Comparison of ENCODE assay signal across 1 cellular context in the genomic region with DNA sequence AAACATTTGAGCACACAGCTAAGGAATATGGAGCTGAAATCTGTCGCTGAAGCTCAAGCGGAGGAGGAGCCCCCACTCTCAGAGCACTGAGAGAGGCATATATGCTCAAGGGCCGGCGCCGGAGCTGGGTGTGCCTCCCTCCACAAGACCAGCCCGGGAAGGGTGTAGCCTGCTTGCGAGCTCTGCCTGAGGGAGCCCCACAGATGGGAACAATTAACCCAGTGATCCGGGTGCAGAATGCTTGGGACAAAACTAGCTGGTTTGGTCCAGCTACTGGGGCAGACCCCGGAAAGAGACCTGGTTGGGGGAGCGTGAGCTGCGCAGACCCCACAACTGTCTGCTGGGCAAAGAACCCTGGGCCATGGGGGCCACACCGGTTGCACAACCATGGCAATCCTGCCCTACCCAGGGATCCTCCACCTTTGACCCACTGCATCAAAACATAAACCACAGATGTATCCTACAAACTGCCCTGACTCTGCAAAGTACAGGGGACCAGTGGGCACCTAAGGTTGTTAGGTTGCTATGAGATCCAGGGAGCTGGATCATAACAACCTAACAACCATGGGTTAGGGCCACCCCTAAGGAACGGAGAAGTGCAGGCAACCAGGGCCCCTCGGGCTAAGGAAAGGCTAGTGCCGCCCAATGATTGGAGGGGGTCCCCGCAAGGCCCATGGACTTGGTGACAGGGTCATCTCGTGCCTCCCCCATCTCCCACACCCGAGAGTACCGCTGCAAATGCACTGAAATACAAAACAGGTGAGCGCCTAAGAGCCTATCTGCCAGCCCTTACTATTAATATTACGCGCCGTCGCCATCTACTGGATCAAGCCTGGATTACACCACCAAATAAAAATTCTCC.
TF ChIP-seq lines count a peak whose summit lies in the region.

No MANE protein-coding gene starts in this region.

TF ChIP-seq in HepG2, 621 proteins besides CTCF, POLR2A, EP300 and RAD21 (continued from another document and continues in another):
- peak; percentile 41; the same call in 1 of the 2 replicates for TF ChIP-seq ZNF574 (CRISPR knock-in tag; IDR thresholded peaks at IDR 0.05)
- no peak for TF ChIP-seq ZNF3 (CRISPR knock-in tag; IDR thresholded peaks at IDR 0.05)
- TF ChIP-seq HDAC1 (CRISPR knock-in tag; IDR thresholded peaks at IDR 0.05) = no peak
- TF ChIP-seq, protein P1, sequence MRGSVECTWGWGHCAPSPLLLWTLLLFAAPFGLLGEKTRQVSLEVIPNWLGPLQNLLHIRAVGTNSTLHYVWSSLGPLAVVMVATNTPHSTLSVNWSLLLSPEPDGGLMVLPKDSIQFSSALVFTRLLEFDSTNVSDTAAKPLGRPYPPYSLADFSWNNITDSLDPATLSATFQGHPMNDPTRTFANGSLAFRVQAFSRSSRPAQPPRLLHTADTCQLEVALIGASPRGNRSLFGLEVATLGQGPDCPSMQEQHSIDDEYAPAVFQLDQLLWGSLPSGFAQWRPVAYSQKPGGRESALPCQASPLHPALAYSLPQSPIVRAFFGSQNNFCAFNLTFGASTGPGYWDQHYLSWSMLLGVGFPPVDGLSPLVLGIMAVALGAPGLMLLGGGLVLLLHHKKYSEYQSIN (CRISPR knock-in tag; IDR thresholded peaks at IDR 0.05; ENCODE audit: borderline replicate concordance) = no peak
- TF ChIP-seq GZF1 (CRISPR knock-in tag; IDR thresholded peaks at IDR 0.05) = peak; percentile 32; the same call in 1 of the 2 replicates
- no peak for TF ChIP-seq KLF6 (CRISPR knock-in tag; IDR thresholded peaks at IDR 0.05)
- TF ChIP-seq ZBTB8A (CRISPR knock-in tag; IDR thresholded peaks at IDR 0.05; ENCODE audit: borderline replicate concordance, low read depth) = no peak
- no peak for TF ChIP-seq HES4 (CRISPR knock-in tag; IDR thresholded peaks at IDR 0.05; ENCODE audit: borderline replicate concordance)
- no peak for TF ChIP-seq PLRG1 (conservative IDR thresholded peaks at IDR 0.05)
- TF ChIP-seq, protein P2, sequence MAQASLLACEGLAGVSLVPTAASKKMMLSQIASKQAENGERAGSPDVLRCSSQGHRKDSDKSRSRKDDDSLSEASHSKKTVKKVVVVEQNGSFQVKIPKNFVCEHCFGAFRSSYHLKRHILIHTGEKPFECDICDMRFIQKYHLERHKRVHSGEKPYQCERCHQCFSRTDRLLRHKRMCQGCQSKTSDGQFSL (CRISPR knock-in tag; IDR thresholded peaks at IDR 0.05) = no peak
- TF ChIP-seq TARDBP (CRISPR knock-in tag; IDR thresholded peaks at IDR 0.05) = no peak
- TF ChIP-seq REPIN1 (CRISPR knock-in tag; IDR thresholded peaks at IDR 0.05; ENCODE audit: borderline replicate concordance, low read depth) = no peak
- TF ChIP-seq ZNF556 (CRISPR knock-in tag; IDR thresholded peaks at IDR 0.05; ENCODE audit: borderline replicate concordance) = no peak
- no peak; the same call in 1 of the 2 replicates for TF ChIP-seq YEATS2 (CRISPR knock-in tag; IDR thresholded peaks at IDR 0.05; ENCODE audit: borderline replicate concordance)
- TF ChIP-seq ZBTB25 (CRISPR knock-in tag; IDR thresholded peaks at IDR 0.05) = no peak; the same call in 1 of the 2 replicates
- TF ChIP-seq CENPT (CRISPR knock-in tag; IDR thresholded peaks at IDR 0.05; ENCODE audit: low read depth) = no peak
- no peak for TF ChIP-seq ZNF256 (CRISPR knock-in tag; conservative IDR thresholded peaks at IDR 0.05)
- TF ChIP-seq ZSCAN9 (CRISPR knock-in tag; IDR thresholded peaks at IDR 0.05; ENCODE audit: borderline replicate concordance) = peak; percentile 58; the same call in 1 of the 2 replicates
- no peak; the same call in 1 of the 2 replicates for TF ChIP-seq ZFP41 (CRISPR knock-in tag; IDR thresholded peaks at IDR 0.05; ENCODE audit: borderline replicate concordance)
- no peak for TF ChIP-seq ARID2 (CRISPR knock-in tag; IDR thresholded peaks at IDR 0.05; ENCODE audit: borderline replicate concordance)
- TF ChIP-seq MXD4 (CRISPR knock-in tag; IDR thresholded peaks at IDR 0.05) = peak; percentile 78; the same call in 1 of the 2 replicates
- TF ChIP-seq ZNF546 (CRISPR knock-in tag; conservative IDR thresholded peaks at IDR 0.05) = no peak
- 0 out of 2 replicates have a peak, but pooled peaks have one; percentile 30 for TF ChIP-seq ZNF839 (CRISPR knock-in tag; IDR thresholded peaks at IDR 0.05; ENCODE audit: borderline replicate concordance)
- no peak for TF ChIP-seq SOX6 (IDR thresholded peaks at IDR 0.05)
- TF ChIP-seq SOX6 (CRISPR knock-in tag; IDR thresholded peaks at IDR 0.05) = peak; percentile 42
- no peak for TF ChIP-seq THYN1 (CRISPR knock-in tag; IDR thresholded peaks at IDR 0.05; ENCODE audit: borderline replicate concordance, low read depth)
- TF ChIP-seq DPF2 (CRISPR knock-in tag; IDR thresholded peaks at IDR 0.05; ENCODE audit: borderline replicate concordance, low read depth) = no peak
- TF ChIP-seq ZKSCAN5 (CRISPR knock-in tag; IDR thresholded peaks at IDR 0.05) = no peak
- no peak for TF ChIP-seq ZC3H4 (CRISPR knock-in tag; IDR thresholded peaks at IDR 0.05; ENCODE audit: borderline replicate concordance)
- TF ChIP-seq PCBP1 (IDR thresholded peaks at IDR 0.05; ENCODE audit: borderline replicate concordance, low read depth, low read length) = no peak
- TF ChIP-seq EED (CRISPR knock-in tag; IDR thresholded peaks at IDR 0.05) = no peak
- TF ChIP-seq, protein P3, sequence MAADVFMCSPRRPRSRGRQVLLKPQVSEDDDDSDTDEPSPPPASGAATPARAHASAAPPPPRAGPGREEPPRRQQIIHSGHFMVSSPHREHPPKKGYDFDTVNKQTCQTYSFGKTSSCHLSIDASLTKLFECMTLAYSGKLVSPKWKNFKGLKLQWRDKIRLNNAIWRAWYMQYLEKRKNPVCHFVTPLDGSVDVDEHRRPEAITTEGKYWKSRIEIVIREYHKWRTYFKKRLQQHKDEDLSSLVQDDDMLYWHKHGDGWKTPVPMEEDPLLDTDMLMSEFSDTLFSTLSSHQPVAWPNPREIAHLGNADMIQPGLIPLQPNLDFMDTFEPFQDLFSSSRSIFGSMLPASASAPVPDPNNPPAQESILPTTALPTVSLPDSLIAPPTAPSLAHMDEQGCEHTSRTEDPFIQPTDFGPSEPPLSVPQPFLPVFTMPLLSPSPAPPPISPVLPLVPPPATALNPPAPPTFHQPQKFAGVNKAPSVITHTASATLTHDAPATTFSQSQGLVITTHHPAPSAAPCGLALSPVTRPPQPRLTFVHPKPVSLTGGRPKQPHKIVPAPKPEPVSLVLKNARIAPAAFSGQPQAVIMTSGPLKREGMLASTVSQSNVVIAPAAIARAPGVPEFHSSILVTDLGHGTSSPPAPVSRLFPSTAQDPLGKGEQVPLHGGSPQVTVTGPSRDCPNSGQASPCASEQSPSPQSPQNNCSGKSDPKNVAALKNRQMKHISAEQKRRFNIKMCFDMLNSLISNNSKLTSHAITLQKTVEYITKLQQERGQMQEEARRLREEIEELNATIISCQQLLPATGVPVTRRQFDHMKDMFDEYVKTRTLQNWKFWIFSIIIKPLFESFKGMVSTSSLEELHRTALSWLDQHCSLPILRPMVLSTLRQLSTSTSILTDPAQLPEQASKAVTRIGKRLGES (CRISPR knock-in tag; IDR thresholded peaks at IDR 0.05; ENCODE audit: borderline replicate concordance) = no peak
- no peak for TF ChIP-seq POLR2AphosphoS2 (IDR thresholded peaks at IDR 0.05; ENCODE audit: low read depth, low read length)
- TF ChIP-seq ZHX2 (IDR thresholded peaks at IDR 0.05; ENCODE audit: low read depth) = no peak
- TF ChIP-seq ZHX2 (CRISPR knock-in tag; IDR thresholded peaks at IDR 0.05; ENCODE audit: borderline replicate concordance) = no peak
- TF ChIP-seq HMG20B (CRISPR knock-in tag; conservative IDR thresholded peaks at IDR 0.05) = 0 out of 2 replicates have a peak, but pooled peaks have one; percentile 15
- no peak for TF ChIP-seq SNAPC5 (CRISPR knock-in tag; IDR thresholded peaks at IDR 0.05; ENCODE audit: borderline replicate concordance)
- no peak for TF ChIP-seq ZNF512B (CRISPR knock-in tag; IDR thresholded peaks at IDR 0.05; ENCODE audit: borderline replicate concordance)
